11 cellular contexts compared by ENCODE assay signal in genomic region chr15:100901702-100902435, GRCh38. TPM values are rescaled to one million over a fixed set of nuclear protein-coding genes. Genes with fewer than 3 reads are reported as not detected.
DNase-seq lines count a peak whose midpoint lies in the region; ATAC-seq and TF ChIP-seq lines count a peak whose summit lies in the region.
"Had no signal": no experiment of that assay in that cellular context is flagged by ENCODE, and none has a peak within 500 bp of the region (broad histone marks: within the 10 kb centered on the region; RNA-seq: fewer than 3 reads in every experiment).

No MANE protein-coding gene starts in this region.

- H3K9ac ChIP-seq in BLaER1 (no peak overlapping the region), rectal smooth muscle tissue (ENCODE audit: low read length) (peak overlapping the region; percentile 27)

- no peaks in the 10 kb centered on the region for H3K36me3 ChIP-seq in BLaER1
- peaks cover 0 to 19% (median 0%) of the 10 kb centered on the region in 9 donors for H3K36me3 ChIP-seq in heart right ventricle
- no peaks in the 10 kb centered on the region for H3K36me3 ChIP-seq in rectal smooth muscle tissue (ENCODE audit: control insufficient read depth, insufficient read depth, low read length)

- H3K27ac Mint-ChIP-seq in activated T-cell treated with anti-CD3 and anti-CD28 coated beads, Interleukin-2, amount 50 U/mL, for 24 hours = no peak overlapping the region

- H3K27ac ChIP-seq in BLaER1 = no peak overlapping the region
- peak overlapping the region; percentile 9 to 90 (median 72) for H3K27ac ChIP-seq in heart right ventricle
- H3K27ac ChIP-seq in rectal smooth muscle tissue (ENCODE audit: low read depth, low read length) = peak overlapping the region; percentile 90

- no peaks in the 10 kb centered on the region for H3K4me1 Mint-ChIP-seq in activated T-cell treated with anti-CD3 and anti-CD28 coated beads, Interleukin-2, amount 50 U/mL, for 24 hours (ENCODE audit: low read depth)

- peak overlapping the region; percentile 39 for H3K4me2 ChIP-seq in BLaER1

- H3K27me3 ChIP-seq in BLaER1 (no peaks in the 10 kb centered on the region), heart right ventricle (peaks cover 0 to 6% (median 0%) of the 10 kb centered on the region in 7 donors), rectal smooth muscle tissue (ENCODE audit: control insufficient read depth, insufficient read depth, low read length) (no peaks in the 10 kb centered on the region)

- no peak for ATAC-seq in heart right ventricle
- ATAC-seq in HG03432 (IDR thresholded peaks at IDR 0.05; ENCODE audit: unreplicated experiment) = no peak
- ATAC-seq: HCT116 had no signal

- no peaks in the 10 kb centered on the region for H3K9me3 Mint-ChIP-seq in activated T-cell treated with anti-CD3 and anti-CD28 coated beads, Interleukin-2, amount 50 U/mL, for 24 hours

- intact Hi-C loops in heart right ventricle (cut with DNase I) = no loop called here

- H3K4me1 ChIP-seq in BLaER1 = peaks cover 6% of the 10 kb centered on the region
- peaks cover 0 to 51% (median 40%) of the 10 kb centered on the region in 9 donors for H3K4me1 ChIP-seq in heart right ventricle
- H3K4me1 ChIP-seq in rectal smooth muscle tissue (ENCODE audit: control insufficient read depth, insufficient read depth, low read length) = peaks cover 17% of the 10 kb centered on the region

- H3K27me3 Mint-ChIP-seq in activated T-cell treated with anti-CD3 and anti-CD28 coated beads, Interleukin-2, amount 50 U/mL, for 24 hours = peaks cover 21% of the 10 kb centered on the region

- 57 to 64% methylated on average over 14 of the region's 14 CpGs for WGBS in heart right ventricle, 2 donors

- H3K9me3 ChIP-seq in BLaER1 = no peaks in the 10 kb centered on the region
- peaks cover 0 to 5% (median 0%) of the 10 kb centered on the region in 11 donors for H3K9me3 ChIP-seq in heart right ventricle

- H3K4me3 Mint-ChIP-seq in activated T-cell treated with anti-CD3 and anti-CD28 coated beads, Interleukin-2, amount 50 U/mL, for 24 hours = no peak overlapping the region

- TF ChIP-seq CTCF in heart right ventricle (IDR thresholded peaks at IDR 0.05) = no peak

- H4K20me1 ChIP-seq in BLaER1 = no peaks in the 10 kb centered on the region

- no peak overlapping the region for H3K4me3 ChIP-seq in BLaER1
- H3K4me3 ChIP-seq in heart right ventricle = peak overlapping the region in 7 of 10 donors; percentile 4 to 50 (median 34)
- peak overlapping the region; percentile 54 for H3K4me3 ChIP-seq in rectal smooth muscle tissue (ENCODE audit: low read length)

- H3K36me3 Mint-ChIP-seq in activated T-cell treated with anti-CD3 and anti-CD28 coated beads, Interleukin-2, amount 50 U/mL, for 24 hours (ENCODE audit: low read depth) = no peaks in the 10 kb centered on the region

- peak; percentile 36 for DNase-seq in astrocyte of the hippocampus (ENCODE audit: low read depth, low spot score)
- no peak for DNase-seq in heart right ventricle
- DNase-seq in activated T-cell treated with anti-CD3 and anti-CD28 coated beads, Interleukin-2, amount 50 U/mL, for 1 hour = no peak
- no peak for DNase-seq in T-helper 1 cell
- no peak for DNase-seq in activated T-cell treated with anti-CD3 and anti-CD28 coated beads, Interleukin-2, amount 50 U/mL, for 24 hours
- DNase-seq: NCI-H510A treated with DMSO at 0.1 percent for 48 hours, T-helper 2 cell had no signal

RNA-seq across cellular contexts. Expression of gene LRRK1, which starts 17.3 kb away (rescaled TPM):
- 1 to 10 TPM; 1.5 to 8.1 (median 2.0) TPM for total RNA-seq in heart right ventricle
- polyA plus RNA-seq in heart right ventricle = 1 to 10 TPM; 1.8 to 1.9 TPM

RNA-seq across cellular contexts. Expression of gene ALDH1A3, which starts 22.2 kb away (rescaled TPM):
- total RNA-seq in heart right ventricle = 10 to 100 TPM in 1 of 10 donors, 1 to 10 TPM in 8, under 1 TPM in 1; 0.96 to 24.9 (median 2.3) TPM
- polyA plus RNA-seq in heart right ventricle = 1 to 10 TPM; 2.1 to 4.9 TPM
